In the genomic region with DNA sequence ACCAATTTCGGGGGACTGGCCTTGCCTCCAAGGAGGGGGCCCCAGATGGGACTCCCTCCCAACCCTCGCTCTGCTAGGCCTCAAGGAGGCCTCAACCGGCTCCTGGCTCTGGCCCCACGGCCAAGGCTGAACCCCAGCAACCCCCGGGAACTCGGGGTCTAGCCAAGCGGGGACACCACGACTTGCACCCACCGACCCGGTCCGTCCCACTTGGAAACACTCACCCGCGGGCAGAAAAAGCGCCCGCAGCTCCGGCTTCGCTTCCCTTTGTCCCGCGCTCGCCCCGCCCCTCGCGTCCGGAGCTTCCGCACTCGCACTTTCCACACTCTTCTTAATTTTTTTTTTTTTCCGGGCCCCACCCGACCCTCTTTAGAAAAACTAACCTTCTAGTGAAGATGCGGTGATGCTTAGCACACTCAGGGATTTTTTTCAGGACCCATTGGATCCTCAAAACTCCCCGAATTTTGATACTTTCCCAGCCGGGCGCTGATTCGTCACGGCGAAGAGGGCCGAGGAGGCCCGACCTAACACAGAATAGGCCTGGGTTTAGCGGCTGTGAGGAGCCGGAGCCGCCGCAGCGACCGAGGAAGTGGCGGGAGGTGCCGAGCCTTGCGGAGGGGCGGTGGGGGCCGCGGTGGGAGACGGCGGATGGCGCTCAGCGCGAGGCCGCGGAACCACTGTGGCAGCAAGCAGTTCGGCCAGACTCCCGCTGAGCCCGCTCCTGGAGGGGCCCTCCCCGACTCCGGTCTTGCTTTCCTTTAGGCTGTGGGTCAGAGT, we compare ENCODE assay signal across 8 cellular contexts. TPM values are rescaled to one million over a fixed set of nuclear protein-coding genes. Genes with fewer than 3 reads are reported as not detected.
A peak's percentile ranks its signal among the peaks of the same experiment; 100 is the strongest.
DNase-seq lines count a peak whose midpoint lies in the region; ATAC-seq lines count a peak whose summit lies in the region.

TSS of gene SMARCE1 (minus strand) at position 270 of the 777 bp plus-strand sequence. CDS start 2,016 bp downstream, outside the sequence.

- DNase-seq in AG08396 (ENCODE audit: low spot score) (peak; percentile 79), NCI-H82 (lab: John Stamatoyannopoulos, UW) (peak; percentile 84), lung microvascular endothelial cell (ENCODE audit: low read depth in 2 of 2) (peak; percentile 79 to 81)
- DNase-seq in activated CD8-positive, alpha-beta memory T cell treated with anti-CD3 and anti-CD28 coated beads for 24 hours = peak; percentile 90
- DNase-seq in effector CD8-positive, alpha-beta T cell (lab: John Stamatoyannopoulos, UW) = peak; percentile 68
- peak; percentile 41 to 60 (median 44) for DNase-seq in stimulated activated CD4-positive, alpha-beta T cell treated with anti-CD3 and anti-CD28 coated beads, TNF-alpha, amount 100 ng/mL, for 24 hours (ENCODE audit: low read depth in 3 of 3)

- ATAC-seq in GM19043 (IDR thresholded peaks at IDR 0.05; ENCODE audit: low read depth, unreplicated experiment) (peak; percentile 60), HG03442 (IDR thresholded peaks at IDR 0.05; ENCODE audit: unreplicated experiment) (peak; percentile 55)

RNA-seq across cellular contexts. Expression of gene SMARCE1, which starts in this region (rescaled TPM):
- total RNA-seq in lung microvascular endothelial cell = 52.8 and 63.0 TPM in 2 replicates

Comparison
In these comparisons a context has a peak if more than half of its experiments do, and no peak if none do; other contexts are left out.
1. Peak in every context shown above with its lines: DNase-seq and ATAC-seq.